25 cellular contexts compared by ENCODE assay signal in the genomic region with DNA sequence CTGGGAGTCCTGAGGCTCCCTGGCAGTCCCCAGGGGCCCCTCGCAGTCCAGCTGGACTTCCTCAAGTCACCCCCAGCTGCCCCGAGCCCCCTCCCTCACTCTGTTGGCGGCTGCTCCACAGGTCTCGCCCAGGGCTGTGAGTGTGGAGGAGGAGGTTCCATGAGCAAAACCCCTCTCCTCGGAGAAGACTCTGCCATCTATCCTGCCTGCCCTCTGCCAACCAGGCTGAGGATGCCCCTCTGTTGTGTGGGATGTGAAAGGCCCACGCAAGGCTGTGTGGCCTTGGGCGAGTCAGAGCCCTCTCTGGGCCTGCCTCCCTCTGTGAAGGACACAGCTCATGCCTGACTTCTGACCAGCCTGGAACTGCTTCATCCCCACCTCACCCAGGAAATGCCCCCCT. TPM values are rescaled to one million over a fixed set of nuclear protein-coding genes. Genes with fewer than 3 reads are reported as not detected.
DNase-seq lines count a peak whose midpoint lies in the region; ATAC-seq, FAIRE-seq and TF ChIP-seq lines count a peak whose summit lies in the region.
"Had no signal": no experiment of that assay in that cellular context is flagged by ENCODE, and none has a peak within 500 bp of the region (broad histone marks: within the 10 kb centered on the region; RNA-seq: fewer than 3 reads in every experiment).

No MANE protein-coding gene starts in this region.

- no peaks in the 10 kb centered on the region for H4K20me1 ChIP-seq in PC-3 (ENCODE audit: low read length)

- TF ChIP-seq CTCF in C4-2B (conservative IDR thresholded peaks at IDR 0.05): no peak
- no peak for TF ChIP-seq CTCF in PC-3 (conservative IDR thresholded peaks at IDR 0.05; ENCODE audit: low read depth, low read length)
- no peak for TF ChIP-seq CTCF in gastroesophageal sphincter (IDR thresholded peaks at IDR 0.05)
- TF ChIP-seq CTCF in pancreas (IDR thresholded peaks at IDR 0.05): no peak

- H3K9me3 ChIP-seq in PC-3 (ENCODE audit: low read length) (no peaks in the 10 kb centered on the region), gastroesophageal sphincter (no peaks in the 10 kb centered on the region), pancreas (no peaks in the 10 kb centered on the region)
- H3K9me3 ChIP-seq: mucosa of descending colon had no signal

- H3K9ac ChIP-seq in PC-3 (ENCODE audit: low read length): no peak overlapping the region

- H3K4me2 ChIP-seq in PC-3 (ENCODE audit: low read length): peak overlapping the region; percentile 77

- H3K4me1 ChIP-seq in PC-3 (ENCODE audit: insufficient read depth, low read length) (peaks cover 37% of the 10 kb centered on the region), gastroesophageal sphincter (peaks cover 0 to 73% (median 31%) of the 10 kb centered on the region in 3 donors), pancreas (peaks cover 28 to 34% (median 33%) of the 10 kb centered on the region in 3 donors)

- POLR2A ChIA-PET in PC-3 (lab: Charles Lee; ENCODE audit: unreplicated experiment): no interaction called here

- no peaks in the 10 kb centered on the region for H3K9me2 ChIP-seq in PC-3 (replicated peaks; ENCODE audit: low read length)

- ATAC-seq in PC-3 (peak; percentile 4; the same call in 1 of the 2 replicates), gastroesophageal sphincter (no peak), pancreas (no peak), HG02885 (IDR thresholded peaks at IDR 0.05; ENCODE audit: poor library complexity, unreplicated experiment) (no peak)
- ATAC-seq: activated CD4-positive, alpha-beta T cell treated with anti-CD3 and anti-CD28 coated beads for 36 hours; activated T-cell treated with anti-CD3 and anti-CD28 coated beads, Interleukin-2, amount 50 U/mL, for 4 hours; stimulated activated memory B cell treated with anti-CD40 and anti-IgM and Interleukin-4, amounts not matched to agents 10 μg/mL and 1 μg/mL and 100 μg/mL, for 72 hours had no signal

- no peak for FAIRE-seq in pancreas (lab: Jason Lieb, UNC)
- FAIRE-seq: GM12878 had no signal

- H3K27me3 ChIP-seq in PC-3 (ENCODE audit: low read length) (no peaks in the 10 kb centered on the region), gastroesophageal sphincter (no peaks in the 10 kb centered on the region), pancreas (no peaks in the 10 kb centered on the region)

- peak overlapping the region; percentile 29; the same call in 1 of the 2 replicates for H3K4me3 ChIP-seq in PC-3 (ENCODE audit: low read length)
- no peak overlapping the region for H3K4me3 ChIP-seq in gastroesophageal sphincter
- peak overlapping the region in 1 of 4 donors; percentile 23 for H3K4me3 ChIP-seq in pancreas
- H3K4me3 ChIP-seq: GM12878, mucosa of descending colon had no signal

- H3K79me2 ChIP-seq in PC-3 (ENCODE audit: low read length): no peaks in the 10 kb centered on the region

- CTCF ChIA-PET in PC-3 (lab: Charles Lee): interaction anchor here (0.8 to 1.5 kb wide), 2 partner anchors 23 to 31 kb away, joined by 3 to 7 read pairs; no protein-coding TSS in a partner anchor

- no TSS peak for BruUV-seq in PC-3 (replicated peaks; lab: Mats Ljungman, UMichigan)

- DNase-seq in PC-3: no peak
- peak in 1 of 6 donors; percentile 34 for DNase-seq in pancreas
- no peak for DNase-seq in NK-92 treated with Interleukin-12 subunit alpha and Interleukin-12 subunit beta, amount 100 ng/mL, for 24 hours (lab: John Stamatoyannopoulos, UW)
- no peak for DNase-seq in NCI-H1436 treated with DMSO at 0.1 percent for 48 hours (lab: John Stamatoyannopoulos, UW)
- DNase-seq: activated CD8-positive, alpha-beta memory T cell treated with anti-CD3 and anti-CD28 coated beads for 24 hours; activated T-cell treated with anti-CD3 and anti-CD28 coated beads, Interleukin-2, amount 50 U/mL, for 4 hours; amniotic stem cell; stimulated activated CD4-positive, alpha-beta T cell treated with anti-CD3 and anti-CD28 coated beads, Interleukin-2, amount 100 ng/mL, for 24 hours; T-helper 1 cell had no signal

- H3F3A ChIP-seq in PC-3 (ENCODE audit: low read length, unreplicated experiment): no peaks in the 10 kb centered on the region

- TF ChIP-seq EP300 in gastroesophageal sphincter (IDR thresholded peaks at IDR 0.05): no peak

- H3K36me3 ChIP-seq in PC-3 (ENCODE audit: low read depth, low read length) (no peaks in the 10 kb centered on the region), gastroesophageal sphincter (no peaks in the 10 kb centered on the region), pancreas (no peaks in the 10 kb centered on the region)

- 0 out of 2 replicates have a peak overlapping the region, but pooled peaks have one; percentile 37 for H2AFZ ChIP-seq in PC-3 (ENCODE audit: low read length)

- H3K27ac ChIP-seq in C4-2B (peak overlapping the region; percentile 73), PC-3 (ENCODE audit: low read length) (no peak overlapping the region), gastroesophageal sphincter (peak overlapping the region in 3 of 4 donors; percentile 32 to 80 (median 72)), pancreas (peak overlapping the region in 3 of 4 donors; percentile 38 to 82 (median 66))
- H3K27ac ChIP-seq: HL-60 had no signal

- no CpG with 5 or more reads among the region's 7 CpGs for WGBS in gastroesophageal sphincter (ENCODE audit: low coverage in 1 of 2), 2 donors
- 50 to 53% methylated on average over 4 to 7 of the region's 7 CpGs for WGBS in pancreas, 2 donors

- no peak for TF ChIP-seq POLR2A in gastroesophageal sphincter (IDR thresholded peaks at IDR 0.05)

- intact Hi-C loops in PC-3 (cut with micrococcal nuclease): loop anchor here (10.0 kb wide), 1 partner anchor 50 kb away; no protein-coding TSS in a partner anchor
- intact Hi-C loops in pancreas (cut with DNase I): no loop called here

RNA-seq across cellular contexts. Expression of gene EDN2, which starts 0.4 kb away (rescaled TPM):
- total RNA-seq in PC-3 (2014; rRNA removed): 0.36 TPM in 1 of 2 replicates, not detected in the other
- total RNA-seq in gastroesophageal sphincter: 1 to 10 TPM in 1 of 4 donors, under 1 TPM in 1, not detected in 2; 0.50 to 1.1 TPM
- total RNA-seq in pancreas: 1 to 10 TPM; 1.2 to 3.0 (median 1.6) TPM
- polyA plus RNA-seq in pancreas: 1 to 10 TPM; 2.9 to 8.3 TPM
- total RNA-seq: activated CD4-positive, alpha-beta T cell treated with anti-CD3 and anti-CD28 coated beads for 36 hours; activated naive CD4-positive, alpha-beta T cell treated with anti-CD3 and anti-CD28 coated beads for 36 hours; activated T-cell treated with anti-CD3 and anti-CD28 coated beads, Interleukin-2, amount 50 U/mL, for 4 hours; fibroblast of lung; left lobe of liver; pulmonary artery endothelial cell; skeletal muscle tissue; temporal lobe had no signal
- polyA plus RNA-seq: fibroblast of lung, IgD-negative memory B cell, neural cell had no signal
